19 cellular contexts compared by ENCODE assay signal in the genomic region with DNA sequence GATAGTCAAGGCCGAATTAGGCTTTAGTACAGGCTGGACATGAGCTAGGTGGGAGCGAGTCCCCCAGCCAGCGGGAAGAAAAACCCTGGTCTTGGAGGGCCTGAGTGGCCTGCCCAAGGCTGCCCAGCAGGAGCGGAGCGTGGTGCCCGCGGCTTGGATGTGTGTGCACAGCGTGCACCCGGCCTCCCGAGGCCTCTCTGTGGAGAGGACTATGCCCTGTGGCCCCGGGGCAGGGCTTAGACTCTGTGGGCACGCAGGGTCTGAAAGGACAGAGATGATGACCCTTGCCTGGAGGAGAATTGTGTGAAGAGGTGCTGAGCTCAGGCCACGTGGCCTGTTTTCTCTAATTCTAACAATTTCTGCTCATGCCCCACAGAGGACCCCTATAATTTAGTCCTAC.
"Had no signal": no experiment of that assay in that cellular context is flagged by ENCODE, and none has a peak within 500 bp of the region (broad histone marks: within the 10 kb centered on the region; RNA-seq: fewer than 3 reads in every experiment).

No MANE protein-coding gene starts in this region.

- H3K4me3 Mint-ChIP-seq: central memory CD8-positive, alpha-beta T cell; naive thymus-derived CD4-positive, alpha-beta T cell; nephron progenitor cell; stimulated activated effector memory CD8-positive, alpha-beta T cell treated with anti-CD3 and anti-CD28 coated beads, Interleukin-12 subunit alpha, Interleukin-12 subunit beta, amount 100 ng/mL, for 72 hours had no signal

- H3K27ac ChIP-seq: heart right ventricle, left ventricle myocardium inferior, ovary, suprapubic skin, tibial artery, upper lobe of left lung had no signal

- H3K27ac Mint-ChIP-seq: naive thymus-derived CD4-positive, alpha-beta T cell; nephron progenitor cell; progenitor cell of endocrine pancreas; stimulated activated effector memory CD8-positive, alpha-beta T cell treated with anti-CD3 and anti-CD28 coated beads, Interleukin-12 subunit alpha, Interleukin-12 subunit beta, amount 100 ng/mL, for 72 hours had no signal

- H3K4me1 ChIP-seq: suprapubic skin, tibial artery, upper lobe of left lung had no signal

- H3K9me3 ChIP-seq: heart right ventricle, left ventricle myocardium inferior, ovary, suprapubic skin, tibial artery, upper lobe of left lung had no signal

- H3K27me3 ChIP-seq: ovary, upper lobe of left lung had no signal

- DNase-seq: effector memory CD4-positive, alpha-beta T cell; heart right ventricle; left ventricle myocardium inferior; mammary epithelial cell; naive thymus-derived CD4-positive, alpha-beta T cell; nephron progenitor cell; ovary; stimulated activated CD4-positive, alpha-beta T cell treated with anti-CD3 and anti-CD28 coated beads, Interleukin-4, amount 100 ng/mL, for 1 hour; stimulated activated CD8-positive, alpha-beta memory T cell treated with anti-CD3 and anti-CD28 coated beads, Interleukin-4, amount 100 ng/mL, for 48 hours; stimulated activated naive CD8-positive, alpha-beta T cell treated with anti-CD3 and anti-CD28 coated beads, Interleukin-15, Interleukin-2, amounts not matched to agents 100 U/mL and 50 U/mL, for 24 hours; tibial artery had no signal

- H3K4me1 Mint-ChIP-seq: central memory CD8-positive, alpha-beta T cell had no signal

- H3K4me2 ChIP-seq: smooth muscle cell had no signal

- H3K4me3 ChIP-seq: heart right ventricle, left ventricle myocardium inferior, ovary, smooth muscle cell, suprapubic skin, tibial artery, upper lobe of left lung had no signal

- ATAC-seq: esophagus mucosa; heart right ventricle; naive thymus-derived CD4-positive, alpha-beta T cell; right cardiac atrium; stimulated activated effector memory CD8-positive, alpha-beta T cell treated with anti-CD3 and anti-CD28 coated beads, Interleukin-12 subunit alpha, Interleukin-12 subunit beta, amount 100 ng/mL, for 72 hours; stimulated activated naive CD8-positive, alpha-beta T cell treated with anti-CD3 and anti-CD28 coated beads, Interleukin-15, Interleukin-2, amounts not matched to agents 100 U/mL and 50 U/mL, for 24 hours had no signal

- H3K9me3 Mint-ChIP-seq: central memory CD8-positive, alpha-beta T cell; naive thymus-derived CD4-positive, alpha-beta T cell; nephron progenitor cell; stimulated activated effector memory CD8-positive, alpha-beta T cell treated with anti-CD3 and anti-CD28 coated beads, Interleukin-12 subunit alpha, Interleukin-12 subunit beta, amount 100 ng/mL, for 72 hours had no signal

- H3K36me3 ChIP-seq: heart right ventricle, left ventricle myocardium inferior, ovary, suprapubic skin, tibial artery, upper lobe of left lung had no signal

- H3K36me3 Mint-ChIP-seq: naive thymus-derived CD4-positive, alpha-beta T cell; stimulated activated effector memory CD8-positive, alpha-beta T cell treated with anti-CD3 and anti-CD28 coated beads, Interleukin-12 subunit alpha, Interleukin-12 subunit beta, amount 100 ng/mL, for 72 hours had no signal
